30 cellular contexts compared by ENCODE assay signal in genomic region chr2:128490881-128491778, GRCh38.
DNase-seq lines count a peak whose midpoint lies in the region; TF ChIP-seq lines count a peak whose summit lies in the region.
"Had no signal": no experiment of that assay in that cellular context is flagged by ENCODE, and none has a peak within 500 bp of the region (broad histone marks: within the 10 kb centered on the region; RNA-seq: fewer than 3 reads in every experiment).

No MANE protein-coding gene starts in this region.

- POLR2A ChIA-PET in activated CD4-positive, alpha-beta memory T cell treated with anti-CD3 and anti-CD28 coated beads, Interleukin-2, amount 10 ng/mL, durations not matched to agents 7 days and 5 days (lab: Charles Lee) = no interaction called here

- WGBS in suprapubic skin = 97% methylated on average over 12 of the region's 13 CpGs

- H3K36me3 ChIP-seq in iPS-15b (ENCODE audit: control insufficient read depth, insufficient read depth, low read length) (no peaks in the 10 kb centered on the region), suprapubic skin (no peaks in the 10 kb centered on the region)
- H3K36me3 ChIP-seq: gastroesophageal sphincter, pancreas, right atrium auricular region had no signal

- H3K27ac ChIP-seq in suprapubic skin = no peak overlapping the region
- H3K27ac ChIP-seq: C4-2B, gastroesophageal sphincter, right atrium auricular region, SK-N-MC had no signal

- peak; percentile 20 for DNase-seq in ELF-1 (ENCODE audit: low read depth, low spot score)
- peak; percentile 74 for DNase-seq in NB4 (ENCODE audit: low read depth)
- DNase-seq in suprapubic skin (ENCODE audit: low spot score in 2 of 2) = peak; percentile 37 to 63
- DNase-seq in pons (ENCODE audit: low spot score) = no peak
- no peak for DNase-seq in activated CD4-positive, alpha-beta memory T cell treated with anti-CD3 and anti-CD28 coated beads, Interleukin-2, amount 10 ng/mL, durations not matched to agents 7 days and 5 days
- no peak for DNase-seq in AML-193 (lab: John Stamatoyannopoulos, UW)
- DNase-seq in activated T-cell treated with anti-CD3 and anti-CD28 coated beads for 4 hours = no peak
- DNase-seq: activated CD4-positive, alpha-beta T cell treated with anti-CD3 and anti-CD28 coated beads for 4 hours; activated CD8-positive, alpha-beta memory T cell treated with anti-CD3 and anti-CD28 coated beads for 24 hours; activated naive CD8-positive, alpha-beta T cell treated with anti-CD3 and anti-CD28 coated beads, Interleukin-2, amount 50 U/mL, for 24 hours; activated T-cell treated with anti-CD3 and anti-CD28 coated beads, Interleukin-2, amount 50 U/mL, for 1 hour; dermis blood vessel endothelial cell; GOT3; hippocampal formation; Karpas-422; NCI-H146; NCI-H2107; NCI-H748 treated with DMSO at 0.1 percent for 48 hours; nephron progenitor cell; RPMI8226; T-helper 17 cell had no signal

- peaks cover 39% of the 10 kb centered on the region for H3K4me1 ChIP-seq in iPS-15b (ENCODE audit: control insufficient read depth, insufficient read depth, low read length)
- H3K4me1 ChIP-seq in suprapubic skin = peaks cover 9% of the 10 kb centered on the region
- H3K4me1 ChIP-seq: gastroesophageal sphincter had no signal

- no peak overlapping the region for H3K9ac ChIP-seq in iPS-15b (ENCODE audit: low read depth, low read length)

- CTCF ChIA-PET in activated CD4-positive, alpha-beta memory T cell treated with anti-CD3 and anti-CD28 coated beads, Interleukin-2, amount 10 ng/mL, durations not matched to agents 7 days and 5 days (lab: Charles Lee) = no interaction called here

- no peak overlapping the region for H3K4me3 Mint-ChIP-seq in activated CD4-positive, alpha-beta memory T cell treated with anti-CD3 and anti-CD28 coated beads, Interleukin-2, amount 10 ng/mL, durations not matched to agents 7 days and 5 days
- H3K4me3 Mint-ChIP-seq: activated naive CD8-positive, alpha-beta T cell treated with anti-CD3 and anti-CD28 coated beads, Interleukin-2, amount 50 U/mL, for 24 hours; central memory CD8-positive, alpha-beta T cell; nephron progenitor cell; T-helper 17 cell had no signal

- no peaks in the 10 kb centered on the region for H3K36me3 Mint-ChIP-seq in activated CD4-positive, alpha-beta memory T cell treated with anti-CD3 and anti-CD28 coated beads, Interleukin-2, amount 10 ng/mL, durations not matched to agents 7 days and 5 days (ENCODE audit: low read depth)
- H3K36me3 Mint-ChIP-seq: type B pancreatic cell had no signal

- H3K27me3 Mint-ChIP-seq in activated CD4-positive, alpha-beta memory T cell treated with anti-CD3 and anti-CD28 coated beads, Interleukin-2, amount 10 ng/mL, durations not matched to agents 7 days and 5 days = peaks cover 5% of the 10 kb centered on the region
- H3K27me3 Mint-ChIP-seq: type B pancreatic cell had no signal

- no peak for TF ChIP-seq POLR2A in NB4 (IDR thresholded peaks at IDR 0.05; ENCODE audit: extremely low read depth, insufficient read length)
- TF ChIP-seq POLR2A in suprapubic skin (IDR thresholded peaks at IDR 0.05) = no peak

- H3K9me3 ChIP-seq in iPS-15b (ENCODE audit: control insufficient read depth, insufficient read depth, low read length) (no peaks in the 10 kb centered on the region), suprapubic skin (no peaks in the 10 kb centered on the region)
- H3K9me3 ChIP-seq: pancreas, right atrium auricular region had no signal

- TF ChIP-seq CTCF in NB4 (IDR thresholded peaks at IDR 0.05; ENCODE audit: low read depth, low read length) (no peak), suprapubic skin (IDR thresholded peaks at IDR 0.05) (no peak)

- H3K4me3 ChIP-seq in NB4 (ENCODE audit: low read depth, low read length) = peak overlapping the region; percentile 42
- peak overlapping the region; percentile 6 for H3K4me3 ChIP-seq in iPS-15b (ENCODE audit: low read depth, low read length)
- no peak overlapping the region for H3K4me3 ChIP-seq in suprapubic skin
- H3K4me3 ChIP-seq: gastroesophageal sphincter, GM12878, pancreas, right atrium auricular region, SK-N-MC had no signal

- no peaks in the 10 kb centered on the region for H3K4me1 Mint-ChIP-seq in activated CD4-positive, alpha-beta memory T cell treated with anti-CD3 and anti-CD28 coated beads, Interleukin-2, amount 10 ng/mL, durations not matched to agents 7 days and 5 days
- H3K4me1 Mint-ChIP-seq: activated naive CD8-positive, alpha-beta T cell treated with anti-CD3 and anti-CD28 coated beads, Interleukin-2, amount 50 U/mL, for 24 hours; central memory CD8-positive, alpha-beta T cell had no signal

- no peak overlapping the region for H3K27ac Mint-ChIP-seq in activated CD4-positive, alpha-beta memory T cell treated with anti-CD3 and anti-CD28 coated beads, Interleukin-2, amount 10 ng/mL, durations not matched to agents 7 days and 5 days
- H3K27ac Mint-ChIP-seq: activated naive CD8-positive, alpha-beta T cell treated with anti-CD3 and anti-CD28 coated beads, Interleukin-2, amount 50 U/mL, for 24 hours; T-helper 17 cell had no signal

- peaks cover 4% of the 10 kb centered on the region for H3K27me3 ChIP-seq in iPS-15b (ENCODE audit: control insufficient read depth, insufficient read depth, low read length)
- peaks cover 5% of the 10 kb centered on the region for H3K27me3 ChIP-seq in suprapubic skin
- H3K27me3 ChIP-seq: pancreas, right atrium auricular region had no signal

- TF ChIP-seq EP300 in suprapubic skin (IDR thresholded peaks at IDR 0.05) = no peak

- H3K9me3 Mint-ChIP-seq in activated CD4-positive, alpha-beta memory T cell treated with anti-CD3 and anti-CD28 coated beads, Interleukin-2, amount 10 ng/mL, durations not matched to agents 7 days and 5 days = no peaks in the 10 kb centered on the region
- H3K9me3 Mint-ChIP-seq: activated naive CD8-positive, alpha-beta T cell treated with anti-CD3 and anti-CD28 coated beads, Interleukin-2, amount 50 U/mL, for 24 hours; type B pancreatic cell had no signal

Comparison
In these comparisons a context has a peak if more than half of its experiments do, and no peak if none do; other contexts are left out.
1. DNase-seq: peak in ELF-1 (single experiment), NB4 (single experiment) and suprapubic skin (2 of 2); none in pons (single experiment), activated CD4-positive, alpha-beta memory T cell treated with anti-CD3 and anti-CD28 coated beads, Interleukin-2, amount 10 ng/mL, durations not matched to agents 7 days and 5 days (single experiment), AML-193 (0 of 2) and activated T-cell treated with anti-CD3 and anti-CD28 coated beads for 4 hours (single experiment).